15 cellular contexts compared by ENCODE assay signal in genomic region chr14:99724196-99724891, GRCh38. TPM values are rescaled to one million over a fixed set of nuclear protein-coding genes. Genes with fewer than 3 reads are reported as not detected.
DNase-seq lines count a peak whose midpoint lies in the region; ATAC-seq, FAIRE-seq and TF ChIP-seq lines count a peak whose summit lies in the region.
"Had no signal": no experiment of that assay in that cellular context is flagged by ENCODE, and none has a peak within 500 bp of the region (broad histone marks: within the 10 kb centered on the region; RNA-seq: fewer than 3 reads in every experiment).

No MANE protein-coding gene starts in this region.

- DNase-seq in right atrium auricular region (ENCODE audit: low spot score): peak; percentile 23
- no peak for DNase-seq in left ventricle myocardium superior
- DNase-seq in kidney: peak; percentile 18
- peak; percentile 69 to 91 for DNase-seq in vagina (ENCODE audit: extremely low spot score in 2 of 2)
- no peak for DNase-seq in H4 (ENCODE audit: low spot score)
- no peak for DNase-seq in amniotic stem cell (lab: John Stamatoyannopoulos, UW)
- no peak for DNase-seq in NCI-H510A (lab: John Stamatoyannopoulos, UW)
- DNase-seq: activated naive CD4-positive, alpha-beta T cell treated with Interleukin-2 at 50 U/mL for 16 hours; body of pancreas; Caco-2; NCI-H1417; NCI-H226; PC-3 had no signal

- ATAC-seq in left ventricle myocardium superior: no peak
- ATAC-seq: body of pancreas, PC-3 had no signal

- TF ChIP-seq CTCF in right atrium auricular region (IDR thresholded peaks at IDR 0.05) (no peak), OCI-LY3 (IDR thresholded peaks at IDR 0.05; ENCODE audit: low read depth, low read length) (peak; percentile 23), kidney (IDR thresholded peaks at IDR 0.05; ENCODE audit: borderline replicate concordance, extremely low read depth, insufficient read depth) (no peak), vagina (IDR thresholded peaks at IDR 0.05) (no peak)

- H2AFZ ChIP-seq in OCI-LY3 (ENCODE audit: low read depth, low read length): no peak overlapping the region

- H3K27me3 ChIP-seq in right atrium auricular region (no peaks in the 10 kb centered on the region), OCI-LY3 (ENCODE audit: low read depth, low read length) (peaks cover 31% of the 10 kb centered on the region), vagina (no peaks in the 10 kb centered on the region)
- H3K27me3 ChIP-seq: body of pancreas had no signal

- intact Hi-C loops in left ventricle myocardium superior (cut with micrococcal nuclease) (no loop called here), kidney (cut with DNase I) (no loop called here), vagina (cut with DNase I) (no loop called here)

- no peak overlapping the region for H3K9ac ChIP-seq in OCI-LY3 (ENCODE audit: low read length)
- H3K9ac ChIP-seq in kidney (ENCODE audit: low read length in 2 of 2): no peak overlapping the region

- H3K4me2 ChIP-seq in OCI-LY3 (ENCODE audit: low read length): no peak overlapping the region

- H3K4me1 ChIP-seq in right atrium auricular region (no peaks in the 10 kb centered on the region), OCI-LY3 (ENCODE audit: low read length) (peaks cover 2% of the 10 kb centered on the region), kidney (ENCODE audit: control insufficient read depth in 1 of 2, insufficient read depth in 1 of 2, low read depth in 1 of 2, low read length in 2 of 2) (peaks cover 0 to 3% of the 10 kb centered on the region in 2 donors), vagina (no peaks in the 10 kb centered on the region)
- H3K4me1 ChIP-seq: body of pancreas, Caco-2 had no signal

- H3K79me2 ChIP-seq in OCI-LY3 (ENCODE audit: low read length): no peaks in the 10 kb centered on the region

- no peak for FAIRE-seq in kidney (lab: Jason Lieb, UNC)

- H3K36me3 ChIP-seq in right atrium auricular region (no peaks in the 10 kb centered on the region), OCI-LY3 (replicated peaks; ENCODE audit: low read depth, low read length) (no peaks in the 10 kb centered on the region), kidney (ENCODE audit: control insufficient read depth in 1 of 2, insufficient read depth in 2 of 2, low read length in 2 of 2) (no peaks in the 10 kb centered on the region), vagina (no peaks in the 10 kb centered on the region)

- H3K27ac ChIP-seq in right atrium auricular region (no peak overlapping the region), OCI-LY3 (ENCODE audit: low read length) (no peak overlapping the region), kidney (ENCODE audit: low read depth in 2 of 2, low read length in 2 of 2) (no peak overlapping the region), vagina (no peak overlapping the region)
- H3K27ac ChIP-seq: body of pancreas, VCaP had no signal

- no peak for TF ChIP-seq POLR2A in vagina (IDR thresholded peaks at IDR 0.05)

- H3K9me3 ChIP-seq in right atrium auricular region (no peaks in the 10 kb centered on the region), OCI-LY3 (ENCODE audit: insufficient read depth, low read length) (no peaks in the 10 kb centered on the region), kidney (ENCODE audit: control insufficient read depth in 1 of 2, low read length in 2 of 2) (no peaks in the 10 kb centered on the region), vagina (no peaks in the 10 kb centered on the region)
- H3K9me3 ChIP-seq: body of pancreas, Caco-2 had no signal

- H3K4me3 ChIP-seq in right atrium auricular region (no peak overlapping the region), OCI-LY3 (ENCODE audit: low read length) (no peak overlapping the region), kidney (ENCODE audit: low read length in 2 of 2) (no peak overlapping the region), vagina (no peak overlapping the region)
- H3K4me3 ChIP-seq: body of pancreas had no signal

- H4K20me1 ChIP-seq in OCI-LY3 (ENCODE audit: insufficient read depth, low read length): no peaks in the 10 kb centered on the region

RNA-seq across cellular contexts. Expression of gene CYP46A1, which starts 40.2 kb away (rescaled TPM):
- 1 to 10 TPM; 1.4 to 6.9 TPM for total RNA-seq in right atrium auricular region
- 3.0 TPM for total RNA-seq in left ventricle myocardium superior
- 0.82 TPM for total RNA-seq in kidney
- 2.5 TPM for polyA plus RNA-seq in kidney (ENCODE audit: insufficient read depth, low read depth, low replicate concordance)
- 1.2 TPM for total RNA-seq in vagina
- total RNA-seq in H4 (2014; rRNA removed; shearing (Covaris generic)): not detected in 2 replicates

Comparison
In these comparisons a context has a peak if more than half of its experiments do, and no peak if none do; other contexts are left out.
1. DNase-seq: peak in right atrium auricular region (single experiment), kidney (single experiment) and vagina (2 of 2); none in left ventricle myocardium superior (single experiment), H4 (single experiment), amniotic stem cell (single experiment) and NCI-H510A (single experiment).